1 cellular context compared by ENCODE assay signal in genomic region chr14:68251766-68252100, GRCh38.
TF ChIP-seq lines count a peak whose summit lies in the region.

No MANE protein-coding gene starts in this region.

TF ChIP-seq in SK-N-SH treated with all-trans-retinoic acid at 6 μM for 48 hours, 23 proteins besides CTCF, POLR2A, EP300 and RAD21 (continued from another document):
- TF ChIP-seq POU6F1 (CRISPR knock-in tag; IDR thresholded peaks at IDR 0.05; ENCODE audit: borderline replicate concordance, low read depth): no peak
